Comparison of ENCODE assay signal across 8 cellular contexts in the genomic region with DNA sequence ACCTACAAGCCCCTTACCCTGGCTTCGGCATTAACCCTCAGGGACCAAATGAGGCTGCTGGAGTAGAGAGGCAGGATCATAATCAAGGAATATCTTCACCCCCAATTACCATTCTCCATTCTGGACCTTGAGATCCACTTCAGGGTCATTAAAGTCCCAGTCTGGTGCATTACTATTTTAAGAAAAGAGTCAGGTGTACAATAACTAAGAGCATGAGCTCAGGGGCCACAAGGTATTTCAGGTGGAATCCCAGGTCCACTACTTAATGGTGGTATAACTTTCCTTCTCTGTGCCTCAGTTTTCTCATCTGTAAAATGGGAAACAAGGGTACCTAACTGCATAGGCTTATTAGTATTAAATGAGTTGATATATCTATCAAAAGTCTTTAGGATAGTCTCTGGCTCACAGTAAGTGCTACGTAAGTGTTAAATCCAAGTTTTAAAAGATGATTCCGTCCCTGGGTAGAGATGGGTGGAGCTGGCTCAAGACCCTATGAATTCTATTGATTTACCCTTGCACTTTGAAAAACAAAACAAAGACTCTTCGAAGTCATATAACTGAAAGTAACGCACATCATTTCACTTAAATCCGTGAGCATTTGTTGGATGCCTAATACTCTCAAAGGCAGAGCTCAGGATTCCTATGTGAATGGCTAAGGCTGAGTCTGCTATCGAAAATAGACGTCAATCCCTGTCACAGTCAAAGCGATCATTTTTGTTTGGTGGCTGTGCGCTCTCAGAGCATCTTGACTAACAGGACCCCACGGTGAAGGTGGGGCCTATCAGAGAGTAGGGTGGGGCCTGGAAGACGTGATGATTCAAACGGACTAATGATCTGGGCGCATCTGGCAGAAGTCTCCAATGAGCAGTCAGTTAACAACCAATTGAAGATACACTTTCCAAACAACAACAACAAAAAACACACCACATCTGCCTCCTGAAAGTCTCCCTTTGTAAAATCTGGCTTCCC. TPM values are rescaled to one million over a fixed set of nuclear protein-coding genes. Genes with fewer than 3 reads are reported as not detected.
DNase-seq lines count a peak whose midpoint lies in the region; ATAC-seq and TF ChIP-seq lines count a peak whose summit lies in the region.

No MANE protein-coding gene starts in this region.

- no peak for ATAC-seq in Right ventricle myocardium superior (ENCODE audit: poor library complexity)
- ATAC-seq in right cardiac atrium, result no peak
- ATAC-seq in HG03097 (IDR thresholded peaks at IDR 0.05; ENCODE audit: low FRiP score, unreplicated experiment), result no peak

- H3K9me3 ChIP-seq in cardiac muscle cell (ENCODE audit: low read depth), result no peaks in the 10 kb centered on the region
- no peaks in the 10 kb centered on the region for H3K9me3 ChIP-seq in right cardiac atrium (ENCODE audit: control insufficient read depth, low read length)
- H3K9me3 ChIP-seq in spleen, result no peaks in the 10 kb centered on the region

- H3K27me3 ChIP-seq in cardiac muscle cell (no peaks in the 10 kb centered on the region), right cardiac atrium (ENCODE audit: control insufficient read depth, insufficient read depth) (no peaks in the 10 kb centered on the region), spleen (replicated peaks in 1 of 7) (no peaks in the 10 kb centered on the region)

- intact Hi-C loops in Right ventricle myocardium superior (cut with DNase I), result no loop called here
- intact Hi-C loops in right cardiac atrium (cut with DNase I), result no loop called here
- intact Hi-C loops in spleen (cut with DNase I; ENCODE audit: low total_unique reads), result no loop called here
- intact Hi-C loops in head of caudate nucleus (cut with DNase I), result no loop called here

- DNase-seq in cardiac muscle cell (ENCODE audit: low read depth in 1 of 2, low spot score in 1 of 2) (peak in 1 of 2 donors; percentile 11), Right ventricle myocardium superior (no peak), right cardiac atrium (peak in 1 of 3 donors; percentile 43), spleen (no peak), DMS53 (lab: John Stamatoyannopoulos, UW) (no peak), head of caudate nucleus (no peak)

- no peak for TF ChIP-seq CTCF in cardiac muscle cell (IDR thresholded peaks at IDR 0.05; ENCODE audit: low read depth, low read length)
- TF ChIP-seq CTCF in VCaP (conservative IDR thresholded peaks at IDR 0.05), result no peak
- no peak for TF ChIP-seq CTCF in spleen (IDR thresholded peaks at IDR 0.05 in 8 of 11, conservative IDR thresholded peaks at IDR 0.05 in 3 of 11)

- peaks cover 19% of the 10 kb centered on the region for H3K4me1 ChIP-seq in cardiac muscle cell (ENCODE audit: low read depth)
- no peaks in the 10 kb centered on the region for H3K4me1 ChIP-seq in right cardiac atrium (ENCODE audit: control insufficient read depth, insufficient read depth, low read length)
- peaks cover 25 to 37% (median 30%) of the 10 kb centered on the region in 6 donors for H3K4me1 ChIP-seq in spleen

- WGBS in right cardiac atrium, result 73% methylated on average over 14 of the region's 14 CpGs
- 76 to 83% (median 78%) methylated on average over 14 of the region's 14 CpGs for WGBS in spleen, 5 donors

- no peak for TF ChIP-seq POLR2A in spleen (IDR thresholded peaks at IDR 0.05)

- H3K36me3 ChIP-seq in cardiac muscle cell (no peaks in the 10 kb centered on the region), spleen (no peaks in the 10 kb centered on the region)

- H3K27ac ChIP-seq in cardiac muscle cell (peak overlapping the region; percentile 99), VCaP (peak overlapping the region; percentile 96), right cardiac atrium (ENCODE audit: low read length) (peak overlapping the region; percentile 98), spleen (peak overlapping the region; percentile 85 to 100 (median 98))

- H3K4me3 ChIP-seq in cardiac muscle cell (peak overlapping the region; percentile 95), right cardiac atrium (ENCODE audit: low read length) (peak overlapping the region; percentile 93), spleen (peak overlapping the region; percentile 10 to 91 (median 78))

RNA-seq across cellular contexts. Expression of a gene that starts 1.0 kb away (rescaled TPM):
- total RNA-seq in cardiac muscle cell (100 and 175 TPM in 2 replicates), Right ventricle myocardium superior (196 TPM), right cardiac atrium (100 to 1,000 TPM; 224 to 277 (median 251) TPM), spleen (100 to 1,000 TPM in 5 of 7 donors, 10 to 100 TPM in 2; 85.4 to 142 (median 114) TPM)
- polyA plus RNA-seq in cardiac muscle cell (47.0 and 80.9 TPM in 2 replicates), right cardiac atrium (89.9 TPM), spleen (10 to 100 TPM; 26.9 to 36.5 (median 32.8) TPM)

RNA-seq across cellular contexts. Expression of a gene that starts 24.3 kb away (rescaled TPM):
- total RNA-seq in cardiac muscle cell (3.3 and 7.2 TPM in 2 replicates), Right ventricle myocardium superior (15.0 TPM), right cardiac atrium (10 to 100 TPM; 19.3 to 24.8 (median 21.4) TPM), spleen (10 to 100 TPM; 31.7 to 49.7 (median 43.8) TPM)
- polyA plus RNA-seq in cardiac muscle cell (6.5 and 15.2 TPM in 2 replicates), right cardiac atrium (10.6 TPM), spleen (10 to 100 TPM; 16.6 to 28.1 (median 21.2) TPM)
